ENCODE assay signal across 10 cellular contexts in the genomic region with DNA sequence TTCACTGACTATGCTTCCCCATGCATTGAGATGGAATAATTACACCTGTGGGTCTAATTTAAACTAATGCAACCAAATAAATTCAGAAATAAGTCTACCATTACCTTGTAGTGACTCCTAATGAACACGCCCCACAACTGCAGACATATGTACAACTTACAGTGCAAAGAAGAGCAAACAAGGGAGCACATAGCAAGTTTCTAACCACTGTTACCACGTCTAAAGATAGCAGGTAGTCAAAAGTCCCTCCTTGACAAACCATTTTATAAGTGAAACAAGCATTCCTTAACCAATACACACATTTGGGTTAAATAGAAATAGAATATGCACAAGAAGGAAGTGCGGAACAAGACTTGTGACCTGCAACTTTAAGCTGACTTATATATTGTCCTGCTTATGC. TPM values are rescaled to one million over a fixed set of nuclear protein-coding genes. Genes with fewer than 3 reads are reported as not detected.
DNase-seq lines count a peak whose midpoint lies in the region; ATAC-seq and FAIRE-seq lines count a peak whose summit lies in the region.
"Had no signal": no experiment of that assay in that cellular context is flagged by ENCODE, and none has a peak within 500 bp of the region (broad histone marks: within the 10 kb centered on the region; RNA-seq: fewer than 3 reads in every experiment).

No MANE protein-coding gene starts in this region.

- 80% methylated on average over 3 of the region's 3 CpGs for WGBS in right cardiac atrium

- H3K4me1 ChIP-seq in right cardiac atrium (ENCODE audit: control insufficient read depth, insufficient read depth, low read length) = peaks cover 12% of the 10 kb centered on the region

- peak overlapping the region; percentile 3 for H3K4me3 Mint-ChIP-seq in memory B cell

- H3K27ac ChIP-seq in right cardiac atrium (ENCODE audit: low read length) = no peak overlapping the region

- FAIRE-seq in RCC 7860 (lab: Jason Lieb, UNC) = no peak

- no peaks in the 10 kb centered on the region for H3K27me3 ChIP-seq in right cardiac atrium (ENCODE audit: control insufficient read depth, insufficient read depth)

- H3K4me3 ChIP-seq in right cardiac atrium (ENCODE audit: low read length) = no peak overlapping the region

- H3K9me3 ChIP-seq in right cardiac atrium (ENCODE audit: control insufficient read depth, low read length) = no peaks in the 10 kb centered on the region

- H3K9me3 Mint-ChIP-seq in memory B cell = no peaks in the 10 kb centered on the region
- H3K9me3 Mint-ChIP-seq: activated CD4-positive, alpha-beta memory T cell treated with anti-CD3 and anti-CD28 coated beads, Interleukin-2, amount 10 ng/mL, durations not matched to agents 7 days and 5 days had no signal

- H3K27ac Mint-ChIP-seq in memory B cell = no peak overlapping the region

- intact Hi-C loops in right cardiac atrium (cut with DNase I) = no loop called here

- H3K36me3 Mint-ChIP-seq in memory B cell = peaks cover 10% of the 10 kb centered on the region

- ATAC-seq in GM18519 (IDR thresholded peaks at IDR 0.05; ENCODE audit: low FRiP score, unreplicated experiment) (peak; percentile 64), GM21619 (IDR thresholded peaks at IDR 0.05; ENCODE audit: unreplicated experiment) (peak; percentile 73), HG03521 (IDR thresholded peaks at IDR 0.05; ENCODE audit: unreplicated experiment) (peak; percentile 61), memory B cell (ENCODE audit: low read depth) (peak; percentile 27), right cardiac atrium (no peak)

- peaks cover 41% of the 10 kb centered on the region for H3K4me1 Mint-ChIP-seq in memory B cell

- DNase-seq in memory B cell (ENCODE audit: low spot score in 2 of 2) = no peak
- no peak for DNase-seq in right cardiac atrium
- DNase-seq in Ammon's horn (ENCODE audit: low spot score) = no peak
- no peak for DNase-seq in RCC 7860 (ENCODE audit: low spot score)
- no peak for DNase-seq in ecto neural progenitor cell (ENCODE audit: low spot score)
- DNase-seq: activated CD4-positive, alpha-beta memory T cell treated with anti-CD3 and anti-CD28 coated beads, Interleukin-2, amount 10 ng/mL, durations not matched to agents 7 days and 5 days; NCI-H226 had no signal

- H3K27me3 Mint-ChIP-seq in memory B cell = no peaks in the 10 kb centered on the region
- H3K27me3 Mint-ChIP-seq: activated CD4-positive, alpha-beta memory T cell treated with anti-CD3 and anti-CD28 coated beads, Interleukin-2, amount 10 ng/mL, durations not matched to agents 7 days and 5 days had no signal

RNA-seq across cellular contexts. Expression of a gene that starts 20.6 kb away (rescaled TPM):
- 10 to 100 TPM; 50.5 to 57.3 (median 52.2) TPM for total RNA-seq in right cardiac atrium
- 23.6 TPM for polyA plus RNA-seq in right cardiac atrium

Comparison
In these comparisons a context has a peak if more than half of its experiments do, and no peak if none do; other contexts are left out.
1. ATAC-seq: peak in GM18519 (single experiment), GM21619 (single experiment), HG03521 (single experiment) and memory B cell (single experiment); none in right cardiac atrium (0 of 2).